ENCODE assay signal across 20 cellular contexts in genomic region chr2:225165052-225165451, GRCh38.
DNase-seq lines count a peak whose midpoint lies in the region; ATAC-seq and TF ChIP-seq lines count a peak whose summit lies in the region.
"Had no signal": no experiment of that assay in that cellular context is flagged by ENCODE, and none has a peak within 500 bp of the region (broad histone marks: within the 10 kb centered on the region; RNA-seq: fewer than 3 reads in every experiment).

No MANE protein-coding gene starts in this region.

- H3K4me3 ChIP-seq in AG04449 (ENCODE audit: low read depth, low read length): no peak overlapping the region
- no peak overlapping the region for H3K4me3 ChIP-seq in fibroblast of villous mesenchyme (ENCODE audit: low read depth, low read length)
- H3K4me3 ChIP-seq: colonic mucosa, mucosa of descending colon, neural progenitor cell had no signal

- no peak overlapping the region for H3K27ac Mint-ChIP-seq in activated T-helper 17 cell treated with anti-CD3 and anti-CD28 coated beads, Interleukin-2, amount 50 U/mL, for 72 hours
- H3K27ac Mint-ChIP-seq: CD8-positive, alpha-beta memory T cell; neural progenitor cell; T-helper 17 cell had no signal

- H3K36me3 Mint-ChIP-seq in activated T-helper 17 cell treated with anti-CD3 and anti-CD28 coated beads, Interleukin-2, amount 50 U/mL, for 72 hours (ENCODE audit: low read depth): no peaks in the 10 kb centered on the region
- H3K36me3 Mint-ChIP-seq: neural progenitor cell had no signal

- TF ChIP-seq CTCF in AG04449 (IDR thresholded peaks at IDR 0.05; ENCODE audit: insufficient read depth, low read length, missing control alignments) (no peak), fibroblast of villous mesenchyme (IDR thresholded peaks at IDR 0.05; ENCODE audit: insufficient read depth, low read depth, low read length) (no peak)

- peak; percentile 26 for ATAC-seq in activated T-helper 17 cell treated with anti-CD3 and anti-CD28 coated beads, Interleukin-2, amount 50 U/mL, for 72 hours (replicated peaks)
- ATAC-seq in HG03571 (IDR thresholded peaks at IDR 0.05; ENCODE audit: unreplicated experiment): no peak
- ATAC-seq: mucosa of descending colon, T-helper 17 cell had no signal

- POLR2A ChIA-PET in AG04449 (lab: Yijun Ruan, JAX): no interaction called here

- CTCF ChIA-PET in AG04449 (lab: Yijun Ruan, JAX): no interaction called here

- no peak overlapping the region for H3K4me3 Mint-ChIP-seq in activated T-helper 17 cell treated with anti-CD3 and anti-CD28 coated beads, Interleukin-2, amount 50 U/mL, for 72 hours
- H3K4me3 Mint-ChIP-seq: CD8-positive, alpha-beta memory T cell; neural progenitor cell; T-helper 17 cell had no signal

- peaks cover 7% of the 10 kb centered on the region for H3K27me3 Mint-ChIP-seq in activated T-helper 17 cell treated with anti-CD3 and anti-CD28 coated beads, Interleukin-2, amount 50 U/mL, for 72 hours

- no peaks in the 10 kb centered on the region for H3K4me1 Mint-ChIP-seq in activated T-helper 17 cell treated with anti-CD3 and anti-CD28 coated beads, Interleukin-2, amount 50 U/mL, for 72 hours
- H3K4me1 Mint-ChIP-seq: CD8-positive, alpha-beta memory T cell; neural progenitor cell had no signal

- DNase-seq in AG04449 (ENCODE audit: low read depth, low spot score) (peak; percentile 31), GM04504 (ENCODE audit: low read depth) (peak; percentile 61), fibroblast of villous mesenchyme (ENCODE audit: low read depth) (peak; percentile 41), NCI-H2196 treated with DMSO at 0.1 percent for 48 hours (lab: John Stamatoyannopoulos, UW; ENCODE audit: unreplicated experiment) (no peak), middle frontal gyrus (ENCODE audit: extremely low spot score, low spot score) (no peak)
- DNase-seq in stimulated activated CD4-positive, alpha-beta T cell treated with anti-CD3 and anti-CD28 coated beads, Interleukin-4, amount 100 ng/mL, for 1 hour: no peak
- DNase-seq: activated CD4-positive, alpha-beta T cell treated with anti-CD3 and anti-CD28 coated beads, Interleukin-2, amount 50 U/mL, for 4 hours; activated naive CD4-positive, alpha-beta T cell; CD8-positive, alpha-beta memory T cell; colonic mucosa; DMS53; Kasumi-1; mucosa of descending colon; NCI-H1105 treated with DMSO at 0.1 percent for 48 hours; stimulated activated CD4-positive, alpha-beta T cell treated with anti-CD3 and anti-CD28 coated beads, Interleukin-12 subunit alpha, Interleukin-12 subunit beta, amount 100 ng/mL, for 4 hours; T-helper 17 cell; WERI-Rb-1 had no signal

- no peaks in the 10 kb centered on the region for H3K9me3 Mint-ChIP-seq in activated T-helper 17 cell treated with anti-CD3 and anti-CD28 coated beads, Interleukin-2, amount 50 U/mL, for 72 hours
- H3K9me3 Mint-ChIP-seq: CD8-positive, alpha-beta memory T cell; neural progenitor cell had no signal

Comparison
In these comparisons a context has a peak if more than half of its experiments do, and no peak if none do; other contexts are left out.
1. DNase-seq: peak in AG04449 (single experiment), GM04504 (single experiment) and fibroblast of villous mesenchyme (single experiment); none in NCI-H2196 treated with DMSO at 0.1 percent for 48 hours (single experiment), stimulated activated CD4-positive, alpha-beta T cell treated with anti-CD3 and anti-CD28 coated beads, Interleukin-4, amount 100 ng/mL, for 1 hour (single experiment) and middle frontal gyrus (single experiment).